In genomic region chr16:20903116-20903888, GRCh38 we compare ENCODE assay signal across 10 cellular contexts. TPM values are rescaled to one million over a fixed set of nuclear protein-coding genes. Genes with fewer than 3 reads are reported as not detected.
DNase-seq lines count a peak whose midpoint lies in the region; ATAC-seq, FAIRE-seq and TF ChIP-seq lines count a peak whose summit lies in the region.
"Had no signal": no experiment of that assay in that cellular context is flagged by ENCODE, and none has a peak within 500 bp of the region (broad histone marks: within the 10 kb centered on the region; RNA-seq: fewer than 3 reads in every experiment).

No MANE protein-coding gene starts in this region.

- peak overlapping the region; percentile 68 for H3K4me3 Mint-ChIP-seq in nephron progenitor cell

- TF ChIP-seq CTCF in KMS-11 (conservative IDR thresholded peaks at IDR 0.05; ENCODE audit: low read depth, low read length) = no peak
- TF ChIP-seq CTCF in GM12878 (IDR thresholded peaks at IDR 0.05 in 2 of 3, conservative IDR thresholded peaks at IDR 0.05 in 1 of 3; ENCODE audit: control insufficient read depth in 2 of 3, extremely low read depth in 1 of 3, insufficient read depth in 1 of 3, low read depth in 3 of 3, low read length in 3 of 3) = no peak
- no peak for TF ChIP-seq CTCF in nephron progenitor cell (IDR thresholded peaks at IDR 0.05)

- H3K27me3 ChIP-seq in BLaER1 (no peaks in the 10 kb centered on the region), KMS-11 (ENCODE audit: insufficient read depth, low read depth) (no peaks in the 10 kb centered on the region), GM12878 (replicated peaks in 1 of 2; ENCODE audit: control insufficient read depth in 2 of 2, insufficient read depth in 2 of 2, low read length in 1 of 2) (no peaks in the 10 kb centered on the region)

- no peak for TF ChIP-seq EP300 in GM12878 (IDR thresholded peaks at IDR 0.05; ENCODE audit: borderline replicate concordance in 1 of 2, control insufficient read depth in 1 of 2, low read depth in 2 of 2, low read length in 2 of 2)

- H3K27ac Mint-ChIP-seq in nephron progenitor cell = peak overlapping the region; percentile 90

- H3K9me3 Mint-ChIP-seq in nephron progenitor cell = no peaks in the 10 kb centered on the region

- in situ Hi-C loops in GM12878 (cut with MboI) = no loop called here

- H3K36me3 Mint-ChIP-seq in nephron progenitor cell (ENCODE audit: low read depth) = peaks cover 13% of the 10 kb centered on the region

- DNase-seq in GM12878 (ENCODE audit: low read depth, low spot score) (no peak), nephron progenitor cell (no peak), foreskin melanocyte (no peak), cerebellar cortex (ENCODE audit: low spot score) (no peak)
- DNase-seq: GDM1, posterior cingulate gyrus had no signal

- H3K4me1 ChIP-seq in BLaER1 (peaks cover 60% of the 10 kb centered on the region), KMS-11 (ENCODE audit: low read depth, poor library complexity, severe bottlenecking) (peaks cover 30% of the 10 kb centered on the region), GM12878 (ENCODE audit: control insufficient read depth, insufficient read depth, low read length) (peaks cover 22% of the 10 kb centered on the region)

- peak overlapping the region; percentile 36; the same call in 1 of the 2 replicates for H3K4me3 ChIP-seq in BLaER1
- H3K4me3 ChIP-seq in KMS-11 (IDR thresholded peaks at IDR 0.05; ENCODE audit: insufficient read depth, low read depth, low read length) = no peak overlapping the region
- peak overlapping the region; percentile 31; the same call in 1 of the 2 replicates for H3K4me3 ChIP-seq in GM12878

- H3K9ac ChIP-seq in BLaER1 (peak overlapping the region; percentile 49; the same call in 1 of the 2 replicates), KMS-11 (no peak overlapping the region), GM12878 (ENCODE audit: control insufficient read depth, insufficient read depth, low read length) (no peak overlapping the region)

- BruUV-seq in GM12878 (replicated peaks; lab: Mats Ljungman, UMichigan) = no TSS peak

- peaks cover 52% of the 10 kb centered on the region for H3K4me1 Mint-ChIP-seq in nephron progenitor cell

- SMC1A ChIA-PET in GM12878 (lab: Charles Lee; ENCODE audit: uncharacterized antibody, unreplicated experiment) = interaction anchor here (0.6 to 4.6 kb wide), 12 partner anchors 8 to 1432 kb away, joined by 3 to 34 read pairs (median 6); no protein-coding TSS in a partner anchor

- RAD21 ChIA-PET in GM12878 (lab: Charles Lee; ENCODE audit: unreplicated experiment) = interaction anchor here (0.6 to 2.8 kb wide), 8 partner anchors 24 to 1972 kb away, joined by 3 to 12 read pairs (median 6); no protein-coding TSS in a partner anchor

- FAIRE-seq in GM12878 (lab: Jason Lieb, UNC) = no peak

- CTCF ChIA-PET in GM12878 (lab: Yijun Ruan, JAX) = interaction anchor here (0.9 to 3.7 kb wide), 7 partner anchors 8 to 55 kb away, joined by 3 to 18 read pairs (median 5); no protein-coding TSS in a partner anchor

- POLR2A ChIA-PET in GM12878 (lab: Charles Lee) = interaction anchor here (0.5 to 2.3 kb wide), 6 partner anchors 13 to 83 kb away, joined by 3 to 12 read pairs (median 3); no protein-coding TSS in a partner anchor

- H3K9me3 ChIP-seq in BLaER1 (no peaks in the 10 kb centered on the region), GM12878 (replicated peaks; ENCODE audit: control insufficient read depth, insufficient read depth, low read length) (no peaks in the 10 kb centered on the region)

- H3K36me3 ChIP-seq in BLaER1 (no peaks in the 10 kb centered on the region), KMS-11 (ENCODE audit: insufficient read depth) (no peaks in the 10 kb centered on the region), GM12878 (ENCODE audit: control insufficient read depth in 2 of 2, insufficient read depth in 2 of 2, low read length in 1 of 2) (no peaks in the 10 kb centered on the region; a peak in 1 of 4 replicates)

- H4K20me1 ChIP-seq in BLaER1 = peaks cover 8% of the 10 kb centered on the region; the same call in 1 of the 2 replicates
- H4K20me1 ChIP-seq in KMS-11 (ENCODE audit: insufficient read depth) = no peaks in the 10 kb centered on the region
- no peaks in the 10 kb centered on the region for H4K20me1 ChIP-seq in GM12878 (ENCODE audit: control insufficient read depth, insufficient read depth)

- H2AFZ ChIP-seq in KMS-11 (ENCODE audit: low read depth) = no peak overlapping the region
- H2AFZ ChIP-seq in GM12878 (ENCODE audit: control insufficient read depth, low read depth, low read length) = no peak overlapping the region

- no peak for ATAC-seq in GM12878
- no peak for ATAC-seq in HG03520 (IDR thresholded peaks at IDR 0.05; ENCODE audit: unreplicated experiment)
- ATAC-seq in HG02763 (IDR thresholded peaks at IDR 0.05; ENCODE audit: unreplicated experiment) = no peak

- intact Hi-C loops in GM12878 (cut with micrococcal nuclease; ENCODE audit: unreplicated experiment) = no loop called here

- WGBS in GM12878 (ENCODE audit: insufficient coverage, insufficient replicate concordance, low lambda C conversion rate, missing lambda C conversion rate) = 78% methylated on average over 5 of the region's 5 CpGs

- no peak for TF ChIP-seq RAD21 in GM12878 (IDR thresholded peaks at IDR 0.05; ENCODE audit: insufficient read depth, low read depth, low read length)

- H3K79me2 ChIP-seq in KMS-11 (ENCODE audit: insufficient read depth, low read depth) = peaks cover 13% of the 10 kb centered on the region; the same call in 1 of the 2 replicates
- H3K79me2 ChIP-seq in GM12878 (ENCODE audit: control insufficient read depth, insufficient read depth, low read length) = peaks cover 25% of the 10 kb centered on the region

- H3K4me2 ChIP-seq in BLaER1 = peak overlapping the region; percentile 91
- H3K4me2 ChIP-seq in KMS-11 = peak overlapping the region; percentile 10; the same call in 1 of the 2 replicates
- peak overlapping the region; percentile 82 for H3K4me2 ChIP-seq in GM12878 (ENCODE audit: control insufficient read depth, insufficient read depth)

- H3K27ac ChIP-seq in BLaER1 (peak overlapping the region; percentile 97), KMS-11 (no peak overlapping the region), GM12878 (ENCODE audit: control insufficient read depth, insufficient read depth) (no peak overlapping the region)

- H3K27me3 Mint-ChIP-seq in nephron progenitor cell (ENCODE audit: low read depth, poor library complexity) = peaks cover 6% of the 10 kb centered on the region

- no peak for TF ChIP-seq POLR2A in GM12878 (IDR thresholded peaks at IDR 0.05; ENCODE audit: low read depth, low read length)

TF ChIP-seq in GM12878, 131 proteins besides CTCF, POLR2A, EP300 and RAD21 (continues in another document):
- no peak for TF ChIP-seq JUND (IDR thresholded peaks at IDR 0.05; ENCODE audit: low read depth, low read length)
- no peak for TF ChIP-seq IRF3 (IDR thresholded peaks at IDR 0.05)

RNA-seq across cellular contexts. Expression of gene LYRM1, which starts 2.7 kb away (rescaled TPM):
- total RNA-seq in GM12878 (2013; cell fraction: nucleolus; rRNA removed) = 12.4 and 15.2 TPM in 2 replicates
- total RNA-seq in GM12878 (2014; rRNA removed) (24.9 and 27.2 TPM in 2 replicates), GM12878 (2014; rRNA removed; fragmentation: Illumina TruSeq; extraction: Trizol) (37.2 and 41.0 TPM in 2 replicates), GM12878 (2021) (18.4 and 19.4 TPM in 2 replicates)
- 26.1 TPM for polyA plus RNA-seq in GM12878 (2011; ENCODE audit: low read depth)
- polyA plus RNA-seq in GM12878 (2011; rRNA removed) (54.4 and 81.5 TPM in 2 replicates), GM12878 (2014; fragmentation: Illumina TruSeq; extraction: Trizol) (43.8 and 44.8 TPM in 2 replicates), GM12878 (2014; fragmentation: Nextera tagmentation; extraction: Ambion mirVana) (10 to 100 TPM; 36.9 to 43.7 TPM), GM12878 (2014; rRNA removed) (29.3 and 30.2 TPM in 2 replicates), GM12878 (2016; fragmentation: Nextera tagmentation; extraction: Ambion mirVana) (10 to 100 TPM; 38.9 to 40.5 TPM)
- polyA plus RNA-seq in GM12878 (2011; cell fraction: cytosol; rRNA removed) = 28.2 and 33.0 TPM in 2 replicates
- 18.8 and 24.1 TPM in 2 replicates for polyA plus RNA-seq in GM12878 (2011; cell fraction: nucleus; rRNA removed)
- polyA plus RNA-seq in GM12878 (2012) = 26.8 and 27.8 TPM in 2 replicates
- polyA minus RNA-seq in GM12878 (2011; rRNA and poly(A)+ RNA removed) = 20.1 and 26.8 TPM in 2 replicates
- polyA minus RNA-seq in GM12878 (2011; cell fraction: cytosol; rRNA and poly(A)+ RNA removed) = 15.2 and 16.8 TPM in 2 replicates
- 5.7 and 6.6 TPM in 2 replicates for polyA minus RNA-seq in GM12878 (2011; cell fraction: nucleus; rRNA and poly(A)+ RNA removed)

RNA-seq across cellular contexts. Expression of gene DCUN1D3, which starts 3.1 kb away (rescaled TPM):
- total RNA-seq in GM12878 (2013; cell fraction: nucleolus; rRNA removed) = 6.1 and 7.6 TPM in 2 replicates
- total RNA-seq in GM12878 (2014; rRNA removed) (2.4 and 2.8 TPM in 2 replicates), GM12878 (2014; rRNA removed; fragmentation: Illumina TruSeq; extraction: Trizol) (2.3 and 2.5 TPM in 2 replicates), GM12878 (2021) (3.5 and 3.7 TPM in 2 replicates)
- 1.7 TPM for polyA plus RNA-seq in GM12878 (2011; ENCODE audit: low read depth)
- polyA plus RNA-seq in GM12878 (2011; rRNA removed) (4.5 and 5.5 TPM in 2 replicates), GM12878 (2014; fragmentation: Illumina TruSeq; extraction: Trizol) (1.6 and 1.8 TPM in 2 replicates), GM12878 (2014; fragmentation: Nextera tagmentation; extraction: Ambion mirVana) (1 to 10 TPM in 1 of 2 experiments, under 1 TPM in 1; 0.47 to 1.2 TPM), GM12878 (2014; rRNA removed) (1.9 TPM in 2 replicates), GM12878 (2016; fragmentation: Nextera tagmentation; extraction: Ambion mirVana) (1 to 10 TPM; 1.3 to 1.8 TPM)
- 3.1 and 3.5 TPM in 2 replicates for polyA plus RNA-seq in GM12878 (2011; cell fraction: cytosol; rRNA removed)
- polyA plus RNA-seq in GM12878 (2011; cell fraction: nucleus; rRNA removed) = 6.2 and 7.4 TPM in 2 replicates
- polyA plus RNA-seq in GM12878 (2012) = 2.1 and 2.6 TPM in 2 replicates
- polyA minus RNA-seq in GM12878 (2011; rRNA and poly(A)+ RNA removed) = 6.0 and 7.6 TPM in 2 replicates
- polyA minus RNA-seq in GM12878 (2011; cell fraction: cytosol; rRNA and poly(A)+ RNA removed) = 2.4 and 2.9 TPM in 2 replicates
- polyA minus RNA-seq in GM12878 (2011; cell fraction: nucleus; rRNA and poly(A)+ RNA removed) = 5.8 and 7.0 TPM in 2 replicates

Comparison
In these comparisons a context has a peak if more than half of its experiments do, and no peak if none do; other contexts are left out.
1. H3K4me2 ChIP-seq: peak in every context shown above with its lines; median percentile 91 in BLaER1; 82 in GM12878; 10 in KMS-11.